2 cellular contexts compared by ENCODE assay signal in genomic region chr10:103232772-103233488, GRCh38.
TF ChIP-seq lines count a peak whose summit lies in the region.

No MANE protein-coding gene starts in this region.

TF ChIP-seq in HCT116, 20 proteins besides CTCF, POLR2A, EP300 and RAD21:
- no peak for TF ChIP-seq FOSL1 (IDR thresholded peaks at IDR 0.05; ENCODE audit: low read depth)
- TF ChIP-seq CBX3 (IDR thresholded peaks at IDR 0.05; ENCODE audit: low read depth) = no peak
- TF ChIP-seq POLR2AphosphoS5 (IDR thresholded peaks at IDR 0.05; ENCODE audit: low read depth, low read length) = peak; percentile 38; the same call in 1 of the 2 replicates
- no peak for TF ChIP-seq SP1 (IDR thresholded peaks at IDR 0.05; ENCODE audit: low read depth)
- no peak for TF ChIP-seq REST (IDR thresholded peaks at IDR 0.05; ENCODE audit: low read depth)

TF ChIP-seq in endothelial cell of umbilical vein, 7 proteins besides CTCF, POLR2A, EP300 and RAD21:
- TF ChIP-seq MAX (IDR thresholded peaks at IDR 0.05; ENCODE audit: insufficient read depth, insufficient read length) (no peak), EZH2 (IDR thresholded peaks at IDR 0.05; ENCODE audit: borderline replicate concordance, low read depth, low read length, severe bottlenecking) (no peak), GATA2 (IDR thresholded peaks at IDR 0.05; ENCODE audit: insufficient read depth, insufficient read length, low read depth, low read length) (no peak), FOS (IDR thresholded peaks at IDR 0.05; ENCODE audit: borderline replicate concordance, insufficient read depth, low read length) (no peak), JUN (IDR thresholded peaks at IDR 0.05; ENCODE audit: borderline replicate concordance, insufficient read depth, insufficient read length, low read depth) (no peak), POLR2AphosphoS5 (IDR thresholded peaks at IDR 0.05; ENCODE audit: insufficient read depth, low read depth, low read length) (no peak), MYC (IDR thresholded peaks at IDR 0.05; ENCODE audit: low read depth, low read length) (no peak)
